In the genomic region with DNA sequence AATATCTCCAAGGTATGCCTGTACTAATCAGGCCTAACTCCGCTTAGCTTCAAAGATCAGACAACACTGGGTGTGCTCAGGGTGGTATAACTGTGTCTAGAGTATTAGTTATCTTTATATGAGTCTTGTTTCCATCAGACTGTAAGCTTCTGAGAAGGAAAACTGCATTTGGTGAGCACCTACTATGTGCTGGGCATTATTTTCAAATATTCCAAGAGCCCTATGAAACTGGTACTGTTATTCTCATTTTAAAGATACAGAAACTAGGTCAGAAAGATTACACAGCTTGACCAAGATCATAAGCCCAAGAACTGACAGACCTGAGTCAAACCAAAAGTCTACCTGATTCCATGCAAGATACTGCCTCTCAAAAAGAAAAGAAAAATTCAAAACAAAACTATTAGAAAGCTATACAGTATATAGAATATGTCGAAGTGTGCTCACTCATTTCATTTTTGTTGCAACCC, we compare ENCODE assay signal across 11 cellular contexts. TPM values are rescaled to one million over a fixed set of nuclear protein-coding genes. Genes with fewer than 3 reads are reported as not detected.
DNase-seq lines count a peak whose midpoint lies in the region; ATAC-seq lines count a peak whose summit lies in the region.
"Had no signal": no experiment of that assay in that cellular context is flagged by ENCODE, and none has a peak within 500 bp of the region (broad histone marks: within the 10 kb centered on the region; RNA-seq: fewer than 3 reads in every experiment).

No MANE protein-coding gene starts in this region.

- peak overlapping the region in 1 of 8 donors; percentile 17 for H3K4me3 Mint-ChIP-seq in CD4-positive, alpha-beta memory T cell
- H3K4me3 Mint-ChIP-seq: activated naive CD4-positive, alpha-beta T cell treated with anti-CD3 and anti-CD28 coated beads, Interleukin-2, amount 50 U/mL, for 24 hours; dendritic cell treated with granulocyte-macrophage colony-stimulating factor and Interleukin-4, amounts not matched to agents 40 ng/mL and 50 ng/mL, for 4 days; naive thymus-derived CD4-positive, alpha-beta T cell had no signal

- no peaks in the 10 kb centered on the region for H3K36me3 ChIP-seq in CD4-positive, alpha-beta memory T cell (ENCODE audit: insufficient read depth, low read length)

- H3K9me3 Mint-ChIP-seq in CD4-positive, alpha-beta memory T cell, result peaks cover 0 to 2% (median 0%) of the 10 kb centered on the region in 8 donors
- H3K9me3 Mint-ChIP-seq: dendritic cell treated with granulocyte-macrophage colony-stimulating factor and Interleukin-4, amounts not matched to agents 40 ng/mL and 50 ng/mL, for 4 days had no signal

- H3K9me3 ChIP-seq in CD4-positive, alpha-beta memory T cell (ENCODE audit: control insufficient read depth in 1 of 2, low read length in 2 of 2), result no peaks in the 10 kb centered on the region

- POLR2A ChIA-PET in CD4-positive, alpha-beta memory T cell (lab: Charles Lee; ENCODE audit: partially characterized antibody), result no interaction called here

- H3K27me3 ChIP-seq in CD4-positive, alpha-beta memory T cell (ENCODE audit: insufficient read depth, low read length), result no peaks in the 10 kb centered on the region

- H3K4me3 ChIP-seq in CD4-positive, alpha-beta memory T cell (ENCODE audit: low read length in 2 of 2), result no peak overlapping the region

- H3K4me1 ChIP-seq in CD4-positive, alpha-beta memory T cell (ENCODE audit: insufficient read depth, low read length), result peaks cover 42% of the 10 kb centered on the region

- CTCF ChIA-PET in CD4-positive, alpha-beta memory T cell (lab: Charles Lee; ENCODE audit: partially characterized antibody), result interaction anchor here (2.2 kb wide), 1 partner anchor 10 kb away, joined by 14 read pairs; no protein-coding TSS in a partner anchor

- no peak for DNase-seq in CD4-positive, alpha-beta memory T cell
- no peak for DNase-seq in Ammon's horn (ENCODE audit: low spot score)
- DNase-seq in NCI-H1694 treated with DMSO at 0.1 percent for 48 hours (lab: John Stamatoyannopoulos, UW), result no peak
- no peak for DNase-seq in NCI-H2227 treated with DMSO at 0.1 percent for 48 hours (lab: John Stamatoyannopoulos, UW)
- DNase-seq in GM03348 (ENCODE audit: low spot score), result no peak
- DNase-seq: naive thymus-derived CD4-positive, alpha-beta T cell had no signal

- H3K27ac ChIP-seq in CD4-positive, alpha-beta memory T cell (ENCODE audit: low read depth, low read length), result no peak overlapping the region

- peaks cover 41 to 71% (median 59%) of the 10 kb centered on the region in 4 donors for H3K4me1 Mint-ChIP-seq in CD4-positive, alpha-beta memory T cell

- H3K27ac Mint-ChIP-seq in CD4-positive, alpha-beta memory T cell, result peak overlapping the region in 4 of 7 donors; percentile 19 to 65 (median 54)
- H3K27ac Mint-ChIP-seq: activated naive CD4-positive, alpha-beta T cell treated with anti-CD3 and anti-CD28 coated beads, Interleukin-2, amount 50 U/mL, for 24 hours; dendritic cell treated with granulocyte-macrophage colony-stimulating factor and Interleukin-4, amounts not matched to agents 40 ng/mL and 50 ng/mL, for 4 days had no signal

- intact Hi-C loops in CD4-positive, alpha-beta memory T cell (cut with micrococcal nuclease), result no loop called here

- no peaks in the 10 kb centered on the region for H3K27me3 Mint-ChIP-seq in CD4-positive, alpha-beta memory T cell
- H3K27me3 Mint-ChIP-seq: activated naive CD4-positive, alpha-beta T cell treated with anti-CD3 and anti-CD28 coated beads, Interleukin-2, amount 50 U/mL, for 24 hours; dendritic cell treated with granulocyte-macrophage colony-stimulating factor and Interleukin-4, amounts not matched to agents 40 ng/mL and 50 ng/mL, for 4 days; naive thymus-derived CD4-positive, alpha-beta T cell had no signal

- peaks cover 0 to 11% of the 10 kb centered on the region in 2 donors for H3K36me3 Mint-ChIP-seq in CD4-positive, alpha-beta memory T cell

- peak; percentile 83 for ATAC-seq in GM18870 (IDR thresholded peaks at IDR 0.05; ENCODE audit: unreplicated experiment)
- ATAC-seq in HG02588 (IDR thresholded peaks at IDR 0.05; ENCODE audit: unreplicated experiment), result peak; percentile 74
- peak; percentile 86 for ATAC-seq in HG03442 (IDR thresholded peaks at IDR 0.05; ENCODE audit: unreplicated experiment)
- ATAC-seq: naive thymus-derived CD4-positive, alpha-beta T cell had no signal

RNA-seq across cellular contexts. Expression of a gene that starts 44.4 kb away (rescaled TPM):
- 10 to 100 TPM; 63.6 to 64.5 TPM for total RNA-seq in CD4-positive, alpha-beta memory T cell
- polyA plus RNA-seq in CD4-positive, alpha-beta memory T cell, result 10 to 100 TPM; 17.1 to 27.1 TPM
